ENCODE assay signal across 30 cellular contexts in the genomic region with DNA sequence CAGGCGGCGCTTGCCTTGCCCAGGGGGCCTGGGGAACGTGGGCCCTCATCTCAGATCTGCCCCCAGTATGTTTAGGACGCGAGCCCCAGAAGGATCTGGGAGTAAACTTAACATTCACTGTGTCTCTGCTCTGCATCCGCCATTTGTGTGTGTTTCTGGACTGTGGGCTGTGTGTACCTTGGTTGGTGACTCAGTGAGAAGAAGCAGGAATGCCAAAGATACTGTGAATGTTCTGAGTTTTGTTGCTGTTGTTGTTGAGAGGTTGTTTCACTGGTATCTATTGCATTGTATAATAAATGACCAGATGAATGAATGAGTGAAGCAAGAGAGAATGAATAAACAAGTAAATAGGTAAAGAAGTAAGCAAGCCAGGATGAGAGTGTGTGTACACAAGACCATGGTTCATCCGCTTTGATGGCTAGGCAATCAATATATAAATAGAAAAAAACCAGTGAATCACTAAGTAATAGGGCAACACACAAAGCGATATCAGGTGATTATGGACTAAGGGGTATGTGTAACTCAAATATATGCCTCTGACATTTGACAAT. TPM values are rescaled to one million over a fixed set of nuclear protein-coding genes. Genes with fewer than 3 reads are reported as not detected.
DNase-seq lines count a peak whose midpoint lies in the region; ATAC-seq, FAIRE-seq and TF ChIP-seq lines count a peak whose summit lies in the region.
"Had no signal": no experiment of that assay in that cellular context is flagged by ENCODE, and none has a peak within 500 bp of the region (broad histone marks: within the 10 kb centered on the region; RNA-seq: fewer than 3 reads in every experiment).

No MANE protein-coding gene starts in this region.

- H3K4me2 ChIP-seq in astrocyte (ENCODE audit: low read length) (no peak overlapping the region), osteoblast (ENCODE audit: insufficient read depth, low read length) (no peak overlapping the region)
- H3K4me2 ChIP-seq: GM23338, KMS-11 had no signal

- H3K9me3 ChIP-seq in astrocyte (ENCODE audit: insufficient read depth, low read depth, low read length) = no peaks in the 10 kb centered on the region
- H3K9me3 ChIP-seq in osteoblast (ENCODE audit: low read depth, low read length) = no peaks in the 10 kb centered on the region
- H3K9me3 ChIP-seq in psoas muscle = no peaks in the 10 kb centered on the region
- H3K9me3 ChIP-seq: HAP-1, Peyer's patch had no signal

- H3K9ac ChIP-seq in astrocyte (ENCODE audit: low read length) = peak overlapping the region; percentile 4
- H3K9ac ChIP-seq: KMS-11 had no signal

- H3K27ac ChIP-seq in astrocyte (ENCODE audit: low read depth, low read length) (peak overlapping the region; percentile 26), osteoblast (ENCODE audit: low read depth, low read length) (peak overlapping the region; percentile 28), psoas muscle (no peak overlapping the region)
- H3K27ac ChIP-seq: KMS-11, Peyer's patch, SK-N-MC had no signal

- peak; percentile 24 for DNase-seq in HFFc6
- DNase-seq in astrocyte (ENCODE audit: low read depth) = peak; percentile 38
- peak; percentile 25 for DNase-seq in fibroblast of mammary gland (ENCODE audit: low read depth)
- peak; percentile 63 for DNase-seq in osteoblast (ENCODE audit: insufficient read length, low spot score, missing footprints)
- DNase-seq in H7 = no peak
- DNase-seq in psoas muscle = no peak
- no peak for DNase-seq in MV-4-11 (lab: John Stamatoyannopoulos, UW)
- no peak for DNase-seq in NOMO-1 treated with dmso at 0.1 percent for 144 hours (lab: John Stamatoyannopoulos, UW; ENCODE audit: unreplicated experiment)
- DNase-seq: AML-193; C1 segment of cervical spinal cord; CD4-positive, alpha-beta memory T cell; COR-L47; IMR-90; MM.1S; NCI-H1092; NCI-H1417 treated with DMSO at 0.1 percent for 48 hours; NCI-H1694 treated with DMSO at 0.1 percent for 48 hours; NCI-H2081; NCI-H2227 treated with DMSO at 0.1 percent for 48 hours; NCI-H526 treated with DMSO at 0.1 percent for 48 hours; SIG-M5 had no signal

- intact Hi-C loops in psoas muscle (cut with DNase I) = loop anchor here in 1 of 2 donors (5.0 kb wide), 1 partner anchor 781 kb away; no protein-coding TSS in a partner anchor

- H2AFZ ChIP-seq in astrocyte (ENCODE audit: low read depth, low read length) (no peak overlapping the region), osteoblast (ENCODE audit: low read length) (no peak overlapping the region)
- H2AFZ ChIP-seq: GM23338 had no signal

- H3K4me3 Mint-ChIP-seq in HFFc6 (no peak overlapping the region), astrocyte (ENCODE audit: unreplicated experiment) (no peak overlapping the region)
- H3K4me3 Mint-ChIP-seq: CD4-positive, alpha-beta memory T cell; GM23338 had no signal

- H3K27me3 ChIP-seq in astrocyte (ENCODE audit: insufficient read depth, low read length) (no peaks in the 10 kb centered on the region), osteoblast (ENCODE audit: insufficient read depth, low read length) (no peaks in the 10 kb centered on the region), H7 (ENCODE audit: control insufficient read depth, insufficient read depth, low read length) (no peaks in the 10 kb centered on the region), psoas muscle (ENCODE audit: insufficient read depth in 3 of 3, low read length in 2 of 3) (peaks cover 0 to 9% (median 0%) of the 10 kb centered on the region in 3 donors)
- H3K27me3 ChIP-seq: Peyer's patch had no signal

- peaks cover 32% of the 10 kb centered on the region for H3K4me1 Mint-ChIP-seq in HFFc6 (ENCODE audit: low read depth)
- H3K4me1 Mint-ChIP-seq in astrocyte (ENCODE audit: low read depth, unreplicated experiment) = peaks cover 18% of the 10 kb centered on the region

- H3K79me2 ChIP-seq in astrocyte (ENCODE audit: insufficient read depth, low read length) = peaks cover 81% of the 10 kb centered on the region
- peaks cover 85% of the 10 kb centered on the region for H3K79me2 ChIP-seq in osteoblast (ENCODE audit: insufficient read depth, low read length)

- H3K27me3 Mint-ChIP-seq in HFFc6 (ENCODE audit: insufficient read depth) = peaks cover 12% of the 10 kb centered on the region
- H3K27me3 Mint-ChIP-seq in astrocyte (ENCODE audit: low read depth, unreplicated experiment) = no peaks in the 10 kb centered on the region
- H3K27me3 Mint-ChIP-seq: CD4-positive, alpha-beta memory T cell had no signal

- H3K9me3 Mint-ChIP-seq in HFFc6 (no peaks in the 10 kb centered on the region), astrocyte (ENCODE audit: unreplicated experiment) (no peaks in the 10 kb centered on the region)
- H3K9me3 Mint-ChIP-seq: CD4-positive, alpha-beta memory T cell; GM23338 had no signal

- 92 to 94% (median 93%) methylated on average over 8 of the region's 8 CpGs for WGBS in psoas muscle, 3 donors

- no peak for TF ChIP-seq CTCF in HFFc6 (IDR thresholded peaks at IDR 0.05)
- no peak for TF ChIP-seq CTCF in astrocyte (IDR thresholded peaks at IDR 0.05; ENCODE audit: insufficient read depth, low read depth, low read length)
- no peak for TF ChIP-seq CTCF in fibroblast of mammary gland (conservative IDR thresholded peaks at IDR 0.05; ENCODE audit: control insufficient read depth, insufficient read depth, low read depth, low read length)
- no peak for TF ChIP-seq CTCF in osteoblast (IDR thresholded peaks at IDR 0.05; ENCODE audit: extremely low read depth, low read depth, low read length)
- TF ChIP-seq CTCF in psoas muscle (IDR thresholded peaks at IDR 0.05) = no peak

- FAIRE-seq in astrocyte (lab: Jason Lieb, UNC) = no peak
- FAIRE-seq: A204.1, G401.6 had no signal

- H3K4me3 ChIP-seq in astrocyte (ENCODE audit: insufficient read depth, low read depth, low read length) = no peak overlapping the region
- H3K4me3 ChIP-seq in fibroblast of mammary gland (ENCODE audit: control insufficient read depth, low read depth, low read length) = no peak overlapping the region
- H3K4me3 ChIP-seq in osteoblast (ENCODE audit: insufficient read depth, low read length) = no peak overlapping the region
- no peak overlapping the region for H3K4me3 ChIP-seq in H7 (ENCODE audit: insufficient read depth, low read depth, low read length)
- H3K4me3 ChIP-seq in psoas muscle = no peak overlapping the region
- H3K4me3 ChIP-seq: GM23338, HAP-1, Peyer's patch, SK-N-MC had no signal

- H3K27ac Mint-ChIP-seq in HFFc6 (no peak overlapping the region), astrocyte (ENCODE audit: unreplicated experiment) (no peak overlapping the region)
- H3K27ac Mint-ChIP-seq: CD4-positive, alpha-beta memory T cell; GM23338 had no signal

- ATAC-seq in psoas muscle = no peak
- ATAC-seq: GM23338 had no signal

- peaks cover 95% of the 10 kb centered on the region for H4K20me1 ChIP-seq in astrocyte (ENCODE audit: insufficient read depth, low read length)
- peaks cover 67% of the 10 kb centered on the region for H4K20me1 ChIP-seq in osteoblast (ENCODE audit: insufficient read depth, low read length)

- H3K36me3 ChIP-seq in astrocyte (ENCODE audit: insufficient read depth, low read length) = peaks cover 24% of the 10 kb centered on the region
- peaks cover 51% of the 10 kb centered on the region for H3K36me3 ChIP-seq in osteoblast (ENCODE audit: insufficient read depth, low read length)
- H3K36me3 ChIP-seq in H7 (replicated peaks; ENCODE audit: control insufficient read depth, insufficient read depth, low read length) = no peaks in the 10 kb centered on the region
- H3K36me3 ChIP-seq in psoas muscle (ENCODE audit: insufficient read depth in 1 of 2, low read depth in 1 of 2) = no peaks in the 10 kb centered on the region
- H3K36me3 ChIP-seq: HAP-1, Peyer's patch had no signal

- peaks cover 9% of the 10 kb centered on the region for H3K36me3 Mint-ChIP-seq in HFFc6 (ENCODE audit: low read depth)
- no peaks in the 10 kb centered on the region for H3K36me3 Mint-ChIP-seq in astrocyte (ENCODE audit: low read depth, unreplicated experiment)
- H3K36me3 Mint-ChIP-seq: CD4-positive, alpha-beta memory T cell had no signal

- H3K4me1 ChIP-seq in astrocyte (ENCODE audit: insufficient read depth, low read length) = peaks cover 28% of the 10 kb centered on the region
- peaks cover 43% of the 10 kb centered on the region for H3K4me1 ChIP-seq in osteoblast (ENCODE audit: insufficient read depth, low read length)
- H3K4me1 ChIP-seq in psoas muscle = no peaks in the 10 kb centered on the region
- H3K4me1 ChIP-seq: Peyer's patch had no signal

RNA-seq across cellular contexts. Expression of a gene that starts 20.5 kb away (rescaled TPM):
- total RNA-seq in HFFc6 (2021; fragmentation: NEBNext Ultra II Directional; extraction: Animal tissue kit (Norgen Biotek cat#: 25700)) = 100 to 1,000 TPM; 151 to 262 (median 250) TPM
- total RNA-seq in astrocyte (not detected in 2 replicates), osteoblast (200 and 269 TPM in 2 replicates), psoas muscle (10 to 100 TPM; 21.8 to 52.6 (median 25.1) TPM)
- total RNA-seq in H7 (2014; rRNA removed; shearing (Covaris generic)) = 0.04 and 0.31 TPM in 2 replicates
- polyA plus RNA-seq in psoas muscle = 10 to 100 TPM; 17.8 to 26.9 (median 23.3) TPM
- total RNA-seq: CD4-positive, alpha-beta memory T cell; GM23338; OCI-LY7 had no signal
- polyA plus RNA-seq: CD4-positive, alpha-beta memory T cell; GM23338 had no signal

RNA-seq across cellular contexts. Expression of a gene that starts 57.1 kb away (rescaled TPM):
- total RNA-seq in HFFc6 (2021; fragmentation: NEBNext Ultra II Directional; extraction: Animal tissue kit (Norgen Biotek cat#: 25700)) = not detected
- total RNA-seq in astrocyte = 0.18 and 0.31 TPM in 2 replicates
- not detected in 2 replicates for total RNA-seq in osteoblast
- not detected in 2 replicates for total RNA-seq in H7 (2014; rRNA removed; shearing (Covaris generic))
- not detected for total RNA-seq in psoas muscle
- under 1 TPM in 1 of 3 donors, not detected in 2; 0.01 TPM for polyA plus RNA-seq in psoas muscle
- total RNA-seq: CD4-positive, alpha-beta memory T cell; GM23338; IMR-90; NCI-H460; OCI-LY7; Peyer's patch had no signal
- polyA plus RNA-seq: CD4-positive, alpha-beta memory T cell; GM23338; IMR-90 had no signal

Comparison
In these comparisons a context has a peak if more than half of its experiments do, and no peak if none do; other contexts are left out.
1. DNase-seq: peak in HFFc6 (single experiment), astrocyte (single experiment), fibroblast of mammary gland (single experiment) and osteoblast (single experiment); none in H7 (single experiment), psoas muscle (0 of 2), MV-4-11 (single experiment) and NOMO-1 treated with dmso at 0.1 percent for 144 hours (single experiment).
2. RNA of a gene that starts 20.5 kb away (total RNA-seq): 151 to 262 TPM in HFFc6, 200 to 269 TPM in osteoblast and 21.8 to 52.6 TPM in psoas muscle; 0.04 to 0.31 TPM in H7 and not detected in astrocyte; every median in the first group is over 10 times any median in the second.